ENCODE assay signal across 27 cellular contexts in genomic region chr9:137348781-137349470, GRCh38. TPM values are rescaled to one million over a fixed set of nuclear protein-coding genes. Genes with fewer than 3 reads are reported as not detected.
A peak's percentile ranks its signal among the peaks of the same experiment; 100 is the strongest.
DNase-seq lines count a peak whose midpoint lies in the region; ATAC-seq, FAIRE-seq and TF ChIP-seq lines count a peak whose summit lies in the region.
"Had no signal": no experiment of that assay in that cellular context is flagged by ENCODE, and none has a peak within 500 bp of the region (broad histone marks: within the 10 kb centered on the region; RNA-seq: fewer than 3 reads in every experiment).

No MANE protein-coding gene starts in this region.

- BruUV-seq in HepG2 (replicated peaks; lab: Mats Ljungman, UMichigan), result no TSS peak

- TF ChIP-seq EP300 in HepG2 (IDR thresholded peaks at IDR 0.05; ENCODE audit: low read depth in 2 of 2, low read length in 2 of 2), result no peak
- TF ChIP-seq EP300 in HepG2 (CRISPR knock-in tag; IDR thresholded peaks at IDR 0.05; ENCODE audit: borderline replicate concordance), result no peak

- H3K4me1 ChIP-seq in HepG2 (ENCODE audit: insufficient read depth, low read length) (peaks cover 12% of the 10 kb centered on the region), right lobe of liver (no peaks in the 10 kb centered on the region), HEK293 (ENCODE audit: control insufficient read depth, insufficient read depth, low read length) (no peaks in the 10 kb centered on the region), colonic mucosa (no peaks in the 10 kb centered on the region)
- H3K4me1 ChIP-seq: A549 had no signal

- H3K27me3 ChIP-seq in HepG2 (ENCODE audit: control insufficient read depth in 1 of 2, insufficient read depth in 2 of 2, low read length in 2 of 2), result peaks cover 0 to 8% of the 10 kb centered on the region in 2 experiments; a peak in 1 of 5 replicates
- no peaks in the 10 kb centered on the region for H3K27me3 ChIP-seq in right lobe of liver
- no peaks in the 10 kb centered on the region for H3K27me3 ChIP-seq in colonic mucosa
- H3K27me3 ChIP-seq: MG63 had no signal

- TF ChIP-seq CTCF in HepG2 (CRISPR knock-in tag; IDR thresholded peaks at IDR 0.05) (no peak), right lobe of liver (IDR thresholded peaks at IDR 0.05) (no peak), HEK293 (tag by site-specific recombination; IDR thresholded peaks at IDR 0.05) (no peak), colonic mucosa (IDR thresholded peaks at IDR 0.05) (no peak), foreskin fibroblast (IDR thresholded peaks at IDR 0.05; ENCODE audit: low read depth, low read length) (no peak)

- H2AFZ ChIP-seq in HepG2 (ENCODE audit: low read length), result no peak overlapping the region

- no peak for ATAC-seq in HepG2
- ATAC-seq in right lobe of liver, result no peak
- ATAC-seq: A549, K562 had no signal

- POLR2A ChIA-PET in HepG2 (lab: Yijun Ruan, JAX), result no interaction called here
- POLR2A ChIA-PET in HEK293 (lab: Yijun Ruan, JAX), result no interaction called here

- intact Hi-C loops in HepG2 (cut with micrococcal nuclease; ENCODE audit: unreplicated experiment), result no loop called here
- intact Hi-C loops in right lobe of liver (cut with DNase I), result no loop called here
- intact Hi-C loops in colonic mucosa (cut with DNase I), result no loop called here

- WGBS in HepG2 (ENCODE audit: low lambda C conversion rate), result 42% methylated on average over 6 of the region's 31 CpGs
- WGBS in right lobe of liver (ENCODE audit: insufficient coverage, low coverage, low lambda C conversion rate, missing lambda C conversion rate), result 96% methylated on average over 5 of the region's 31 CpGs

- CTCF ChIA-PET in HepG2 (lab: Yijun Ruan, JAX; ENCODE audit: low intra/inter-chr PET ratio, low total read pairs), result no interaction called here
- CTCF ChIA-PET in HEK293 (lab: Yijun Ruan, JAX), result no interaction called here

- DNase-seq in HepG2 (ENCODE audit: low spot score) (no peak), right lobe of liver (no peak), colonic mucosa (peak; percentile 15), NCI-H2081 treated with DMSO at 0.1 percent for 48 hours (lab: John Stamatoyannopoulos, UW) (no peak), foreskin fibroblast (no peak), LoVo (ENCODE audit: low spot score) (no peak)
- DNase-seq: AML-193; C1 segment of cervical spinal cord; CD4-positive, alpha-beta memory T cell; COR-L47; DMS79 treated with DMSO at 0.1 percent for 48 hours; GF-D8; MG63; NCI-H1105 treated with DMSO at 0.1 percent for 48 hours; NCI-H1694; NCI-H2029 treated with DMSO at 0.1 percent for 48 hours; NCI-H226; NCI-H510A; NCI-H69; SHP77 had no signal

- H3K36me3 ChIP-seq in HepG2 (replicated peaks in 1 of 2; ENCODE audit: control insufficient read depth in 1 of 2, insufficient read depth in 2 of 2, low read length in 2 of 2) (no peaks in the 10 kb centered on the region), right lobe of liver (no peaks in the 10 kb centered on the region), HEK293 (ENCODE audit: control insufficient read depth in 2 of 2, insufficient read depth in 1 of 2, low read length in 2 of 2) (no peaks in the 10 kb centered on the region), colonic mucosa (no peaks in the 10 kb centered on the region)
- H3K36me3 ChIP-seq: MG63 had no signal

- H3K9me3 ChIP-seq in HepG2 (ENCODE audit: low read length), result no peaks in the 10 kb centered on the region
- no peaks in the 10 kb centered on the region for H3K9me3 ChIP-seq in right lobe of liver
- H3K9me3 ChIP-seq in HEK293 (ENCODE audit: control insufficient read depth, insufficient read depth, low read depth, low read length), result no peaks in the 10 kb centered on the region
- H3K9me3 ChIP-seq in colonic mucosa, result no peaks in the 10 kb centered on the region

- no peaks in the 10 kb centered on the region for H4K20me1 ChIP-seq in HepG2 (ENCODE audit: insufficient read depth, low read length)

- FAIRE-seq in HepG2 (lab: Jason Lieb, UNC), result no peak
- FAIRE-seq: A549, GM12891, H54, K562 had no signal

- no peak for TF ChIP-seq POLR2A in HepG2 (IDR thresholded peaks at IDR 0.05; ENCODE audit: insufficient read depth in 1 of 2, low read depth in 2 of 2, low read length in 2 of 2)
- TF ChIP-seq POLR2A in right lobe of liver (IDR thresholded peaks at IDR 0.05), result no peak

- H3K4me2 ChIP-seq in HepG2 (ENCODE audit: low read depth, low read length), result 0 out of 2 replicates have a peak overlapping the region, but pooled peaks have one; percentile 3
- H3K4me2 ChIP-seq: A549 had no signal

- no peak for TF ChIP-seq RAD21 in HepG2 (CRISPR knock-in tag; IDR thresholded peaks at IDR 0.05)

- H3K9ac ChIP-seq in HepG2 (ENCODE audit: insufficient read depth, low read depth, low read length) (no peak overlapping the region), colonic mucosa (ENCODE audit: low read depth in 2 of 2, low read length in 2 of 2) (no peak overlapping the region)

- H3K27ac ChIP-seq in HepG2 (ENCODE audit: extremely low read length, insufficient read depth, low read length) (no peak overlapping the region), right lobe of liver (no peak overlapping the region), HEK293 (ENCODE audit: extremely low read depth, low read depth, low read length) (no peak overlapping the region), colonic mucosa (no peak overlapping the region)
- H3K27ac ChIP-seq: A549, RWPE1 had no signal

- H3K4me3 ChIP-seq in HepG2 (replicated peaks in 1 of 3; ENCODE audit: insufficient read depth in 1 of 3, low read depth in 2 of 3, low read length in 3 of 3), result no peak overlapping the region; a peak in 1 of 6 replicates
- no peak overlapping the region for H3K4me3 ChIP-seq in right lobe of liver
- H3K4me3 ChIP-seq in HEK293 (ENCODE audit: low read depth, low read length), result no peak overlapping the region
- H3K4me3 ChIP-seq in colonic mucosa, result no peak overlapping the region
- H3K4me3 ChIP-seq in foreskin fibroblast (ENCODE audit: low read depth in 1 of 2, low read length in 2 of 2), result no peak overlapping the region
- H3K4me3 ChIP-seq: A549, K562, MG63 had no signal

- H3K79me2 ChIP-seq in HepG2 (ENCODE audit: insufficient read depth, low read length), result no peaks in the 10 kb centered on the region

- in situ Hi-C loops in HepG2 (cut with HindIII; ENCODE audit: extremely low pct_ligation_motif_present, low pct_unique_long_range_greater_than_20kb), result no loop called here

TF ChIP-seq in HepG2, 621 proteins besides CTCF, POLR2A, EP300 and RAD21 (continues in another document):
- TF ChIP-seq KMT2A (CRISPR knock-in tag; IDR thresholded peaks at IDR 0.05) (no peak), ZNF616 (CRISPR knock-in tag; IDR thresholded peaks at IDR 0.05; ENCODE audit: low read depth) (no peak)

TF ChIP-seq in HEK293, 187 proteins besides CTCF, POLR2A, EP300 and RAD21:
- no peak for TF ChIP-seq ZNF174 (tag by site-specific recombination; IDR thresholded peaks at IDR 0.05)
- no peak for TF ChIP-seq ZNF169 (tag by site-specific recombination; IDR thresholded peaks at IDR 0.05)
- peak; percentile 83 for TF ChIP-seq KLF1 (tag by site-specific recombination; IDR thresholded peaks at IDR 0.05)
- no peak for TF ChIP-seq ZNF837 (tag by site-specific recombination; IDR thresholded peaks at IDR 0.05)
- TF ChIP-seq REPIN1 (tag by site-specific recombination; IDR thresholded peaks at IDR 0.05; ENCODE audit: low read depth), result no peak
- no peak for TF ChIP-seq ZNF423 (tag by site-specific recombination; IDR thresholded peaks at IDR 0.05)
- no peak for TF ChIP-seq ZBTB48 (tag by site-specific recombination; IDR thresholded peaks at IDR 0.05)
- TF ChIP-seq KLF10 (tag by site-specific recombination; IDR thresholded peaks at IDR 0.05), result no peak
- no peak for TF ChIP-seq YY2 (tag by site-specific recombination; IDR thresholded peaks at IDR 0.05)
TF ChIP-seq in HEK293: peak in this region for 1.

RNA-seq across cellular contexts. Expression of gene NRARP, which starts 46.9 kb away (rescaled TPM):
- total RNA-seq in HepG2 (2016; rRNA removed; fragmentation: Illumina TruSeq; extraction: Trizol), result 0.14 and 0.22 TPM in 2 replicates
- 0.26 and 0.30 TPM in 2 replicates for total RNA-seq in HepG2 (2016; cell fraction: cytosol; rRNA removed; fragmentation: Illumina TruSeq; extraction: Trizol; ENCODE audit: low read depth)
- 0.19 and 0.35 TPM in 2 replicates for total RNA-seq in HepG2 (2016; cell fraction: insoluble cytoplasmic fraction; rRNA removed; fragmentation: Illumina TruSeq; extraction: Trizol)
- total RNA-seq in HepG2 (2016; cell fraction: membrane; rRNA removed; fragmentation: Illumina TruSeq; extraction: Trizol), result 0.21 and 0.25 TPM in 2 replicates
- total RNA-seq in HepG2 (2016; cell fraction: nucleus; rRNA removed; fragmentation: Illumina TruSeq; extraction: Trizol), result 0.19 and 0.22 TPM in 2 replicates
- polyA plus RNA-seq in HepG2 (2011; rRNA removed), result 0.46 and 0.73 TPM in 2 replicates
- 0.74 and 1.0 TPM in 2 replicates for polyA plus RNA-seq in HepG2 (2011; cell fraction: cytosol; rRNA removed)
- polyA plus RNA-seq in HepG2 (2011; cell fraction: nucleus; rRNA removed), result 0.69 and 0.79 TPM in 2 replicates
- 0.51 and 0.78 TPM in 2 replicates for polyA plus RNA-seq in HepG2 (2012)
- 0.21 and 0.42 TPM in 2 replicates for polyA plus RNA-seq in HepG2 (2016; cell fraction: cytosol; fragmentation: Illumina TruSeq; extraction: Trizol; ENCODE audit: low read depth)
- 0.17 and 0.46 TPM in 2 replicates for polyA plus RNA-seq in HepG2 (2016; cell fraction: insoluble cytoplasmic fraction; fragmentation: Illumina TruSeq; extraction: Trizol; ENCODE audit: low read depth)
- 0.40 and 0.56 TPM in 2 replicates for polyA plus RNA-seq in HepG2 (2016; cell fraction: membrane; fragmentation: Illumina TruSeq; extraction: Trizol; ENCODE audit: low read depth)
- 0.36 and 0.52 TPM in 2 replicates for polyA plus RNA-seq in HepG2 (2016; cell fraction: nucleus; fragmentation: Illumina TruSeq; extraction: Trizol; ENCODE audit: insufficient read depth, low read depth)
- 1.0 and 2.0 TPM in 2 replicates for polyA minus RNA-seq in HepG2 (2011; rRNA and poly(A)+ RNA removed; ENCODE audit: low replicate concordance)
- polyA minus RNA-seq in HepG2 (2011; cell fraction: cytosol; rRNA and poly(A)+ RNA removed), result 0.59 and 0.88 TPM in 2 replicates
- 0.25 TPM in 1 of 2 replicates, not detected in the other for polyA minus RNA-seq in HepG2 (2011; cell fraction: nucleus; rRNA and poly(A)+ RNA removed)
- 1 to 10 TPM in 3 of 6 experiments, under 1 TPM in 3; 0.57 to 2.3 (median 0.98) TPM for total RNA-seq in right lobe of liver
- total RNA-seq in colonic mucosa, result 100 to 1,000 TPM; 120 to 178 TPM
- total RNA-seq: LHCN-M2 had no signal
- polyA plus RNA-seq: CD4-positive, alpha-beta memory T cell had no signal

Comparison
In these comparisons a context has a peak if more than half of its experiments do, and no peak if none do; other contexts are left out.
1. RNA of gene NRARP, which starts 46.9 kb away (total RNA-seq): 120 to 178 TPM in colonic mucosa; 0.57 to 2.3 TPM in right lobe of liver and 0.14 to 0.35 TPM in HepG2; every median in the first group is over 10 times any median in the second.
2. Of the 63 proteins assayed by ChIP-seq in both HepG2 and HEK293: peak only in HepG2: PATZ1; only in HEK293: none; in both: none; in neither: 62.